Comparison of ENCODE assay signal across 8 cellular contexts in genomic region chr7:19491821-19492452, GRCh38.
DNase-seq lines count a peak whose midpoint lies in the region; ATAC-seq, FAIRE-seq and TF ChIP-seq lines count a peak whose summit lies in the region.

No MANE protein-coding gene starts in this region.

- H3K79me2 ChIP-seq in astrocyte (ENCODE audit: insufficient read depth, low read length), result no peaks in the 10 kb centered on the region

- DNase-seq in BE2C (no peak), KBM-7 (peak; percentile 46), astrocyte (ENCODE audit: low read depth) (peak; percentile 10), mesenchymal stem cell (peak; percentile 46)
- DNase-seq in activated T-helper 2 cell treated with anti-CD3 and anti-CD28 coated beads, Interferon-gamma antibody, Interleukin-2, Interleukin-4, amounts not matched to agents 10 μg/mL and 5 μg/mL and 100 μg/mL, durations not matched to agents 14 hours and 24 hours and 36 hours (ENCODE audit: low spot score), result no peak
- no peak for DNase-seq in CD4-positive, alpha-beta memory T cell

- TF ChIP-seq CTCF in BE2C (IDR thresholded peaks at IDR 0.05; ENCODE audit: low read depth, low read length) (peak; percentile 71), astrocyte (IDR thresholded peaks at IDR 0.05; ENCODE audit: insufficient read depth, low read depth, low read length) (peak; percentile 63)

- FAIRE-seq in astrocyte (lab: Jason Lieb, UNC), result no peak

- no peaks in the 10 kb centered on the region for H3K27me3 Mint-ChIP-seq in astrocyte (ENCODE audit: low read depth, unreplicated experiment)
- no peaks in the 10 kb centered on the region for H3K27me3 Mint-ChIP-seq in activated T-helper 2 cell treated with anti-CD3 and anti-CD28 coated beads, Interferon-gamma antibody, Interleukin-2, Interleukin-4, amounts not matched to agents 10 μg/mL and 5 μg/mL and 100 μg/mL, durations not matched to agents 14 hours and 24 hours and 36 hours (ENCODE audit: low read depth)
- H3K27me3 Mint-ChIP-seq in CD4-positive, alpha-beta memory T cell, result no peaks in the 10 kb centered on the region

- no peak overlapping the region for H3K18ac ChIP-seq in mesenchymal stem cell (ENCODE audit: low read depth in 1 of 2, low read length in 2 of 2)

- no peak overlapping the region for H2BK15ac ChIP-seq in mesenchymal stem cell (ENCODE audit: low read depth, poor library complexity, severe bottlenecking)

- in situ Hi-C loops in KBM-7 (cut with MboI; ENCODE audit: low pct_unique_long_range_greater_than_20kb, low sequenced_read_pairs), result no loop called here

- H3K27ac Mint-ChIP-seq in astrocyte (ENCODE audit: unreplicated experiment), result no peak overlapping the region
- no peak overlapping the region for H3K27ac Mint-ChIP-seq in activated T-helper 2 cell treated with anti-CD3 and anti-CD28 coated beads, Interferon-gamma antibody, Interleukin-2, Interleukin-4, amounts not matched to agents 10 μg/mL and 5 μg/mL and 100 μg/mL, durations not matched to agents 14 hours and 24 hours and 36 hours
- H3K27ac Mint-ChIP-seq in CD4-positive, alpha-beta memory T cell, result no peak overlapping the region

- no peak overlapping the region for H3K4ac ChIP-seq in mesenchymal stem cell (ENCODE audit: low read depth in 1 of 2, low read length in 2 of 2)

- H3K4me3 ChIP-seq in BE2C (ENCODE audit: low read depth, low read length) (no peak overlapping the region), astrocyte (ENCODE audit: insufficient read depth, low read depth, low read length) (no peak overlapping the region), mesenchymal stem cell (ENCODE audit: insufficient read depth in 1 of 2, low read depth in 1 of 2, low read length in 2 of 2) (peak overlapping the region in 1 of 2 experiments; percentile 18)
- H3K4me3 ChIP-seq in CD4-positive, alpha-beta memory T cell (ENCODE audit: low read length in 2 of 2), result no peak overlapping the region

- no peak overlapping the region for H4K8ac ChIP-seq in mesenchymal stem cell (ENCODE audit: low read length)

- H3K9me3 ChIP-seq in BE2C (no peaks in the 10 kb centered on the region), astrocyte (ENCODE audit: insufficient read depth, low read depth, low read length) (peaks cover 4% of the 10 kb centered on the region), mesenchymal stem cell (ENCODE audit: control insufficient read depth, low read length) (peaks cover 5% of the 10 kb centered on the region)
- no peaks in the 10 kb centered on the region for H3K9me3 ChIP-seq in CD4-positive, alpha-beta memory T cell (ENCODE audit: control insufficient read depth in 1 of 2, low read length in 2 of 2)

- intact Hi-C loops in activated T-helper 2 cell treated with anti-CD3 and anti-CD28 coated beads, Interferon-gamma antibody, Interleukin-2, Interleukin-4, amounts not matched to agents 10 μg/mL and 5 μg/mL and 100 μg/mL, durations not matched to agents 14 hours and 24 hours and 36 hours (cut with micrococcal nuclease), result no loop called here
- intact Hi-C loops in CD4-positive, alpha-beta memory T cell (cut with micrococcal nuclease), result no loop called here

- H4K91ac ChIP-seq in mesenchymal stem cell (ENCODE audit: low read length), result no peak overlapping the region

- H2BK12ac ChIP-seq in mesenchymal stem cell (ENCODE audit: low read length in 2 of 2), result no peak overlapping the region

- peaks cover 3% of the 10 kb centered on the region for H3K9me3 Mint-ChIP-seq in astrocyte (ENCODE audit: unreplicated experiment)
- H3K9me3 Mint-ChIP-seq in activated T-helper 2 cell treated with anti-CD3 and anti-CD28 coated beads, Interferon-gamma antibody, Interleukin-2, Interleukin-4, amounts not matched to agents 10 μg/mL and 5 μg/mL and 100 μg/mL, durations not matched to agents 14 hours and 24 hours and 36 hours, result peaks cover 2% of the 10 kb centered on the region
- H3K9me3 Mint-ChIP-seq in CD4-positive, alpha-beta memory T cell, result peaks cover 0 to 4% (median 0%) of the 10 kb centered on the region in 8 donors

- CTCF ChIA-PET in CD4-positive, alpha-beta memory T cell (lab: Charles Lee; ENCODE audit: partially characterized antibody), result no interaction called here

- no peak overlapping the region for H3K4me3 Mint-ChIP-seq in astrocyte (ENCODE audit: unreplicated experiment)
- H3K4me3 Mint-ChIP-seq in activated T-helper 2 cell treated with anti-CD3 and anti-CD28 coated beads, Interferon-gamma antibody, Interleukin-2, Interleukin-4, amounts not matched to agents 10 μg/mL and 5 μg/mL and 100 μg/mL, durations not matched to agents 14 hours and 24 hours and 36 hours (ENCODE audit: low read depth), result no peak overlapping the region
- no peak overlapping the region for H3K4me3 Mint-ChIP-seq in CD4-positive, alpha-beta memory T cell

- no peak overlapping the region for H3K4me2 ChIP-seq in astrocyte (ENCODE audit: low read length)
- no peak overlapping the region for H3K4me2 ChIP-seq in mesenchymal stem cell (ENCODE audit: low read length, poor library complexity, severe bottlenecking)

- H2BK120ac ChIP-seq in mesenchymal stem cell (ENCODE audit: low read depth, low read length), result no peak overlapping the region

- no peaks in the 10 kb centered on the region for H3K36me3 ChIP-seq in BE2C
- no peaks in the 10 kb centered on the region for H3K36me3 ChIP-seq in astrocyte (ENCODE audit: insufficient read depth, low read length)
- no peaks in the 10 kb centered on the region for H3K36me3 ChIP-seq in mesenchymal stem cell (ENCODE audit: control insufficient read depth in 1 of 2, insufficient read depth in 2 of 2, low read depth in 1 of 2, low read length in 2 of 2)
- no peaks in the 10 kb centered on the region for H3K36me3 ChIP-seq in CD4-positive, alpha-beta memory T cell (ENCODE audit: insufficient read depth, low read length)

- POLR2A ChIA-PET in CD4-positive, alpha-beta memory T cell (lab: Charles Lee; ENCODE audit: partially characterized antibody), result no interaction called here

- no peak overlapping the region for H2AK5ac ChIP-seq in mesenchymal stem cell (ENCODE audit: low read length, severe bottlenecking)

- no peak overlapping the region for H2BK5ac ChIP-seq in mesenchymal stem cell (ENCODE audit: low read depth, low read length, poor library complexity, severe bottlenecking)

- H3K4me1 Mint-ChIP-seq in astrocyte (ENCODE audit: low read depth, unreplicated experiment), result no peaks in the 10 kb centered on the region
- no peaks in the 10 kb centered on the region for H3K4me1 Mint-ChIP-seq in activated T-helper 2 cell treated with anti-CD3 and anti-CD28 coated beads, Interferon-gamma antibody, Interleukin-2, Interleukin-4, amounts not matched to agents 10 μg/mL and 5 μg/mL and 100 μg/mL, durations not matched to agents 14 hours and 24 hours and 36 hours (ENCODE audit: low read depth)
- no peaks in the 10 kb centered on the region for H3K4me1 Mint-ChIP-seq in CD4-positive, alpha-beta memory T cell

- no peaks in the 10 kb centered on the region for H3K27me3 ChIP-seq in BE2C
- H3K27me3 ChIP-seq in astrocyte (ENCODE audit: insufficient read depth, low read length), result no peaks in the 10 kb centered on the region
- H3K27me3 ChIP-seq in mesenchymal stem cell (ENCODE audit: control insufficient read depth in 1 of 2, insufficient read depth in 1 of 2, low read length in 2 of 2), result no peaks in the 10 kb centered on the region
- H3K27me3 ChIP-seq in CD4-positive, alpha-beta memory T cell (ENCODE audit: insufficient read depth, low read length), result no peaks in the 10 kb centered on the region

- no peaks in the 10 kb centered on the region for H3K36me3 Mint-ChIP-seq in astrocyte (ENCODE audit: low read depth, unreplicated experiment)
- H3K36me3 Mint-ChIP-seq in activated T-helper 2 cell treated with anti-CD3 and anti-CD28 coated beads, Interferon-gamma antibody, Interleukin-2, Interleukin-4, amounts not matched to agents 10 μg/mL and 5 μg/mL and 100 μg/mL, durations not matched to agents 14 hours and 24 hours and 36 hours (ENCODE audit: low read depth), result no peaks in the 10 kb centered on the region
- no peaks in the 10 kb centered on the region for H3K36me3 Mint-ChIP-seq in CD4-positive, alpha-beta memory T cell

- no peak overlapping the region for H3K14ac ChIP-seq in mesenchymal stem cell (ENCODE audit: low read length in 2 of 2)

- H3K23ac ChIP-seq in mesenchymal stem cell (ENCODE audit: low read length in 2 of 2), result no peak overlapping the region

- no peak overlapping the region for H3K9ac ChIP-seq in astrocyte (ENCODE audit: low read length)
- H3K9ac ChIP-seq in mesenchymal stem cell (ENCODE audit: low read length), result peak overlapping the region; percentile 73

- H3K4me1 ChIP-seq in BE2C, result no peaks in the 10 kb centered on the region
- H3K4me1 ChIP-seq in astrocyte (ENCODE audit: insufficient read depth, low read length), result no peaks in the 10 kb centered on the region
- no peaks in the 10 kb centered on the region for H3K4me1 ChIP-seq in mesenchymal stem cell (ENCODE audit: control insufficient read depth, insufficient read depth, low read depth, low read length)
- H3K4me1 ChIP-seq in CD4-positive, alpha-beta memory T cell (ENCODE audit: insufficient read depth, low read length), result no peaks in the 10 kb centered on the region

- no peaks in the 10 kb centered on the region for H4K20me1 ChIP-seq in astrocyte (ENCODE audit: insufficient read depth, low read length)

- WGBS in mesenchymal stem cell, result 59% methylated on average over 3 of the region's 7 CpGs

- no peaks in the 10 kb centered on the region for H3K79me1 ChIP-seq in mesenchymal stem cell (replicated peaks; ENCODE audit: low read length, poor library complexity, severe bottlenecking)

- H3K27ac ChIP-seq in astrocyte (ENCODE audit: low read depth, low read length) (no peak overlapping the region), mesenchymal stem cell (ENCODE audit: low read length, poor library complexity, severe bottlenecking) (no peak overlapping the region)
- no peak overlapping the region for H3K27ac ChIP-seq in CD4-positive, alpha-beta memory T cell (ENCODE audit: low read depth, low read length)

- no peak overlapping the region for H2AFZ ChIP-seq in astrocyte (ENCODE audit: low read depth, low read length)
- no peak overlapping the region for H2AFZ ChIP-seq in mesenchymal stem cell (ENCODE audit: low read depth, low read length)

- ATAC-seq in GM18870 (IDR thresholded peaks at IDR 0.05; ENCODE audit: unreplicated experiment) (peak; percentile 53), HG03571 (IDR thresholded peaks at IDR 0.05; ENCODE audit: unreplicated experiment) (no peak)

Comparison
In these comparisons a context has a peak if more than half of its experiments do, and no peak if none do; other contexts are left out.
1. DNase-seq: peak in KBM-7 (single experiment), astrocyte (single experiment) and mesenchymal stem cell (single experiment); none in BE2C (single experiment), activated T-helper 2 cell treated with anti-CD3 and anti-CD28 coated beads, Interferon-gamma antibody, Interleukin-2, Interleukin-4, amounts not matched to agents 10 μg/mL and 5 μg/mL and 100 μg/mL, durations not matched to agents 14 hours and 24 hours and 36 hours (single experiment) and CD4-positive, alpha-beta memory T cell (0 of 5).